16 cellular contexts compared by ENCODE assay signal in the genomic region with DNA sequence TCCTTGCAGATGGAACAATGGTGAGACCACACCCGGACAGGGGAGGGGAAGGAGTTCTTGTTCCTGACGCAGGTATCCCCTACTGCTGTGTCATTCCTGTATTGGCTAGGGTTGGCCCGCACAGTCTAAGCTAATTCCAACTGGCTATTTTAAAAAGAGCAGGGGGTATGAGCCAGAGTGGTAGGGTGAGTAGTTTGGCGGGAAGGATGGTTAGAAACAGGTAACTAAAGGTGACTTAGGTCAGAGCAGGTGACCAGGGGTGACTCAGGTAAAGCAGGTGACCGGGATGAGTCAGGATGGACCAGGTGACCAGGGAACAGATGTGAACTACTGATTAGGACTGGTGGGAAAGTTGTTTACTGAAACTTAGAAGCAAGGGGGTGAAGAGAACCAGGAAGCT. TPM values are rescaled to one million over a fixed set of nuclear protein-coding genes. Genes with fewer than 3 reads are reported as not detected.
DNase-seq lines count a peak whose midpoint lies in the region; ATAC-seq and TF ChIP-seq lines count a peak whose summit lies in the region.
"Had no signal": no experiment of that assay in that cellular context is flagged by ENCODE, and none has a peak within 500 bp of the region (broad histone marks: within the 10 kb centered on the region; RNA-seq: fewer than 3 reads in every experiment).

No MANE protein-coding gene starts in this region.

- peak overlapping the region in 2 of 3 donors; percentile 41 to 83 for H3K27ac Mint-ChIP-seq in CD4-positive, CD25-positive, alpha-beta regulatory T cell
- H3K27ac Mint-ChIP-seq in GM23338 (peak overlapping the region; percentile 59), brain (peak overlapping the region in 3 of 5 experiments; percentile 8 to 54 (median 10)), mesothelial cell of epicardium (peak overlapping the region; percentile 40)

- peaks cover 16% of the 10 kb centered on the region; the same call in 1 of the 2 replicates for H4K20me1 ChIP-seq in GM23338 (replicated peaks; ENCODE audit: insufficient read depth)

- H2AFZ ChIP-seq in GM23338: no peak overlapping the region

- no peaks in the 10 kb centered on the region for H3K27me3 Mint-ChIP-seq in CD4-positive, CD25-positive, alpha-beta regulatory T cell
- H3K27me3 Mint-ChIP-seq in GM23338 (ENCODE audit: insufficient read depth, low read depth, poor library complexity) (peaks cover 3% of the 10 kb centered on the region), brain (peaks cover 4% of the 10 kb centered on the region), mesothelial cell of epicardium (ENCODE audit: low read depth) (no peaks in the 10 kb centered on the region)

- no peaks in the 10 kb centered on the region for H3K9me3 Mint-ChIP-seq in CD4-positive, CD25-positive, alpha-beta regulatory T cell
- H3K9me3 Mint-ChIP-seq in GM23338 (no peaks in the 10 kb centered on the region), brain (no peaks in the 10 kb centered on the region), mesothelial cell of epicardium (no peaks in the 10 kb centered on the region)

- H3K4me1 ChIP-seq in CD4-positive, CD25-positive, alpha-beta regulatory T cell (ENCODE audit: control insufficient read depth, insufficient read depth, low read length, poor library complexity, severe bottlenecking): peaks cover 20% of the 10 kb centered on the region
- H3K4me1 ChIP-seq in GM23338 (ENCODE audit: insufficient read depth) (peaks cover 65% of the 10 kb centered on the region), HAP-1 (peaks cover 38% of the 10 kb centered on the region)
- H3K4me1 ChIP-seq: ascending aorta, prostate gland had no signal

- H3K4me2 ChIP-seq in GM23338: no peak overlapping the region

- H3K9me2 ChIP-seq in GM23338 (ENCODE audit: insufficient read depth): peaks cover 4% of the 10 kb centered on the region; the same call in 1 of the 2 replicates

- no peak for ATAC-seq in CD4-positive, CD25-positive, alpha-beta regulatory T cell (ENCODE audit: low read depth in 2 of 2)
- no peak; the same call in 2 of the 3 replicates for ATAC-seq in GM23338
- no peak for ATAC-seq in GM18909 (IDR thresholded peaks at IDR 0.05; ENCODE audit: poor library complexity, unreplicated experiment)
- ATAC-seq: heart right ventricle had no signal

- H3K4me3 Mint-ChIP-seq in CD4-positive, CD25-positive, alpha-beta regulatory T cell: peak overlapping the region in 1 of 4 donors; percentile 38
- H3K4me3 Mint-ChIP-seq in GM23338 (no peak overlapping the region), brain (peak overlapping the region in 1 of 5 experiments; percentile 34), mesothelial cell of epicardium (no peak overlapping the region)

- peaks cover 26 to 62% (median 50%) of the 10 kb centered on the region in 4 donors for H3K4me1 Mint-ChIP-seq in CD4-positive, CD25-positive, alpha-beta regulatory T cell
- H3K4me1 Mint-ChIP-seq in GM23338: peaks cover 60% of the 10 kb centered on the region
- peaks cover 69% of the 10 kb centered on the region for H3K4me1 Mint-ChIP-seq in brain
- peaks cover 21% of the 10 kb centered on the region for H3K4me1 Mint-ChIP-seq in mesothelial cell of epicardium

- in situ Hi-C loops in HAP-1 (cut with MboI; ENCODE audit: low sequenced_read_pairs): no loop called here

- no peaks in the 10 kb centered on the region for H3F3A ChIP-seq in GM23338 (replicated peaks; ENCODE audit: low read depth)

- DNase-seq in CD4-positive, CD25-positive, alpha-beta regulatory T cell: no peak
- DNase-seq in GM23338 (ENCODE audit: low spot score) (no peak), mesothelial cell of epicardium (ENCODE audit: low spot score in 2 of 2, unreplicated experiment in 2 of 2) (no peak), NCI-H510A treated with DMSO at 0.1 percent for 48 hours (lab: John Stamatoyannopoulos, UW) (no peak), HAP-1 (ENCODE audit: low spot score in 2 of 2) (no peak)
- DNase-seq in stimulated activated CD4-positive, alpha-beta T cell treated with anti-CD3 and anti-CD28 coated beads, Interleukin-4, amount 100 ng/mL, for 24 hours: no peak
- DNase-seq: effector memory CD4-positive, alpha-beta T cell; heart right ventricle; Kasumi-1; NCI-H2171; stimulated activated CD4-positive, alpha-beta T cell treated with anti-CD3 and anti-CD28 coated beads, Interleukin-1b, Interleukin-23, amount 100 ng/mL, for 48 hours had no signal

- H3K79me2 ChIP-seq in GM23338 (replicated peaks; ENCODE audit: insufficient read depth): peaks cover 84% of the 10 kb centered on the region

- peaks cover 14% of the 10 kb centered on the region for H3K36me3 Mint-ChIP-seq in CD4-positive, CD25-positive, alpha-beta regulatory T cell
- peaks cover 23% of the 10 kb centered on the region; the same call in 2 of the 3 replicates for H3K36me3 Mint-ChIP-seq in GM23338 (ENCODE audit: low read depth)
- H3K36me3 Mint-ChIP-seq in brain: peaks cover 53% of the 10 kb centered on the region
- H3K36me3 Mint-ChIP-seq in mesothelial cell of epicardium: peaks cover 12% of the 10 kb centered on the region

- H3K27ac ChIP-seq in CD4-positive, CD25-positive, alpha-beta regulatory T cell (ENCODE audit: insufficient read depth, low read length, poor library complexity, severe bottlenecking): no peak overlapping the region
- H3K27ac ChIP-seq in GM23338 (ENCODE audit: low read depth): no peak overlapping the region
- H3K27ac ChIP-seq: ascending aorta, heart right ventricle, prostate gland had no signal

- TF ChIP-seq CTCF in GM23338 (conservative IDR thresholded peaks at IDR 0.05; ENCODE audit: low read depth in 2 of 2): no peak
- no peak for TF ChIP-seq CTCF in brain (conservative IDR thresholded peaks at IDR 0.05)
- TF ChIP-seq CTCF in mesothelial cell of epicardium (IDR thresholded peaks at IDR 0.05; ENCODE audit: unreplicated experiment): no peak

- H3K9me3 ChIP-seq in CD4-positive, CD25-positive, alpha-beta regulatory T cell (ENCODE audit: control insufficient read depth in 2 of 2, low read length in 2 of 2): no peaks in the 10 kb centered on the region
- no peaks in the 10 kb centered on the region for H3K9me3 ChIP-seq in HAP-1
- H3K9me3 ChIP-seq: ascending aorta, heart right ventricle, prostate gland had no signal

- no peaks in the 10 kb centered on the region for H3K27me3 ChIP-seq in CD4-positive, CD25-positive, alpha-beta regulatory T cell (ENCODE audit: control insufficient read depth, insufficient read depth, low read length)
- no peaks in the 10 kb centered on the region for H3K27me3 ChIP-seq in GM23338 (ENCODE audit: insufficient read depth)
- no peaks in the 10 kb centered on the region for H3K27me3 ChIP-seq in HAP-1 (ENCODE audit: low read depth)
- H3K27me3 ChIP-seq: ascending aorta, heart right ventricle had no signal

- peaks cover 25% of the 10 kb centered on the region for H3K36me3 ChIP-seq in CD4-positive, CD25-positive, alpha-beta regulatory T cell (ENCODE audit: control insufficient read depth, insufficient read depth, low read length)
- H3K36me3 ChIP-seq in GM23338 (ENCODE audit: insufficient read depth) (peaks cover 12% of the 10 kb centered on the region; the same call in 1 of the 2 replicates), HAP-1 (replicated peaks) (no peaks in the 10 kb centered on the region)
- H3K36me3 ChIP-seq: prostate gland had no signal

- H3K4me3 ChIP-seq in CD4-positive, CD25-positive, alpha-beta regulatory T cell (ENCODE audit: low read depth, low read length): no peak overlapping the region
- H3K4me3 ChIP-seq in GM23338 (no peak overlapping the region), HAP-1 (no peak overlapping the region)
- H3K4me3 ChIP-seq: ascending aorta, heart right ventricle, lung, prostate gland had no signal

TF ChIP-seq in GM23338, 12 proteins besides CTCF, POLR2A, EP300 and RAD21 (continues in another document):
- TF ChIP-seq, protein P1, sequence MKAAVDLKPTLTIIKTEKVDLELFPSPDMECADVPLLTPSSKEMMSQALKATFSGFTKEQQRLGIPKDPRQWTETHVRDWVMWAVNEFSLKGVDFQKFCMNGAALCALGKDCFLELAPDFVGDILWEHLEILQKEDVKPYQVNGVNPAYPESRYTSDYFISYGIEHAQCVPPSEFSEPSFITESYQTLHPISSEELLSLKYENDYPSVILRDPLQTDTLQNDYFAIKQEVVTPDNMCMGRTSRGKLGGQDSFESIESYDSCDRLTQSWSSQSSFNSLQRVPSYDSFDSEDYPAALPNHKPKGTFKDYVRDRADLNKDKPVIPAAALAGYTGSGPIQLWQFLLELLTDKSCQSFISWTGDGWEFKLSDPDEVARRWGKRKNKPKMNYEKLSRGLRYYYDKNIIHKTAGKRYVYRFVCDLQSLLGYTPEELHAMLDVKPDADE (IDR thresholded peaks at IDR 0.05): no peak
- TF ChIP-seq JUNB (IDR thresholded peaks at IDR 0.05; ENCODE audit: unreplicated experiment) (no peak), EZH2phosphoT487 (IDR thresholded peaks at IDR 0.05; ENCODE audit: unreplicated experiment) (no peak), STAT1 (IDR thresholded peaks at IDR 0.05; ENCODE audit: unreplicated experiment) (no peak), NANOG (IDR thresholded peaks at IDR 0.05; ENCODE audit: borderline replicate concordance) (no peak), CREB1 (CRISPR knock-in tag; IDR thresholded peaks at IDR 0.05; ENCODE audit: low read depth) (no peak), POLR2AphosphoS5 (IDR thresholded peaks at IDR 0.05; ENCODE audit: low read depth) (no peak), ZNF331 (CRISPR knock-in tag; IDR thresholded peaks at IDR 0.05; ENCODE audit: low read depth) (no peak), ZNF114 (CRISPR knock-in tag; IDR thresholded peaks at IDR 0.05) (no peak)

RNA-seq across cellular contexts. Expression of a gene that starts 58.0 kb away (rescaled TPM):
- total RNA-seq in CD4-positive, CD25-positive, alpha-beta regulatory T cell: 119 TPM
- polyA plus RNA-seq in CD4-positive, CD25-positive, alpha-beta regulatory T cell: 10 to 100 TPM; 25.6 to 44.1 (median 29.4) TPM
- 39.8 and 45.7 TPM in 2 replicates for total RNA-seq in GM23338 (2014; rRNA removed; shearing (Covaris generic))
- polyA plus RNA-seq in GM23338 (2016; fragmentation: Nextera tagmentation; extraction: Ambion mirVana) (47.9 and 67.9 TPM in 2 replicates), brain (ENCODE audit: insufficient read depth, low read depth, low replicate concordance) (2.9 TPM)
- 106 to 112 TPM (median 108 TPM) in 3 replicates for total RNA-seq in mesothelial cell of epicardium

Comparison
In these comparisons a context has a peak if more than half of its experiments do, and no peak if none do; other contexts are left out.
1. H3K27ac Mint-ChIP-seq: peak in every context shown above with its lines; median percentile 62 in CD4-positive, CD25-positive, alpha-beta regulatory T cell; 59 in GM23338; 40 in mesothelial cell of epicardium; 10 in brain.